ENCODE assay signal across 8 cellular contexts in genomic region chr17:43360739-43361498, GRCh38.
DNase-seq lines count a peak whose midpoint lies in the region; ATAC-seq and FAIRE-seq lines count a peak whose summit lies in the region.

No MANE protein-coding gene starts in this region.

- peak; percentile 97 to 99 for DNase-seq in NCI-H524 (lab: John Stamatoyannopoulos, UW)
- peak; percentile 95 for DNase-seq in activated CD4-positive, alpha-beta T cell treated with anti-CD3 and anti-CD28 coated beads for 48 hours
- peak; percentile 99 for DNase-seq in left kidney (ENCODE audit: low read depth, low spot score)
- peak; percentile 94 for DNase-seq in stimulated activated CD4-positive, alpha-beta T cell treated with anti-CD3 and anti-CD28 coated beads, Interleukin-1b, Interleukin-23, amount 100 ng/mL, for 48 hours

- ATAC-seq in GM18873 (IDR thresholded peaks at IDR 0.05; ENCODE audit: low FRiP score, unreplicated experiment), result peak; percentile 61
- ATAC-seq in HG03354 (IDR thresholded peaks at IDR 0.05; ENCODE audit: poor library complexity, severe bottlenecking, unreplicated experiment), result peak; percentile 72

- FAIRE-seq in A204.1 (lab: Jason Lieb, UNC) (peak; percentile 85), colon (lab: Jason Lieb, UNC) (peak; percentile 88)

Comparison
In these comparisons a context has a peak if more than half of its experiments do, and no peak if none do; other contexts are left out.
1. Peak in every context shown above with its lines: DNase-seq and ATAC-seq.